Comparison of ENCODE assay signal across 9 cellular contexts in genomic region chr13:109331898-109332297, GRCh38.
DNase-seq lines count a peak whose midpoint lies in the region; ATAC-seq and TF ChIP-seq lines count a peak whose summit lies in the region.
"Had no signal": no experiment of that assay in that cellular context is flagged by ENCODE, and none has a peak within 500 bp of the region (broad histone marks: within the 10 kb centered on the region; RNA-seq: fewer than 3 reads in every experiment).

No MANE protein-coding gene starts in this region.

- no peaks in the 10 kb centered on the region for H3K9me3 ChIP-seq in neuronal stem cell (replicated peaks in 1 of 2; ENCODE audit: control insufficient read depth in 2 of 2, insufficient read depth in 1 of 2, low read depth in 1 of 2, low read length in 2 of 2)
- H3K9me3 ChIP-seq in ovary, result no peaks in the 10 kb centered on the region

- WGBS in neuronal stem cell (ENCODE audit: extremely low coverage in 2 of 2, insufficient read length in 2 of 2, insufficient replicate concordance in 1 of 2), 2 donors, result no CpG with 5 or more reads among the region's 11 CpGs
- 15 to 20% (median 15%) methylated on average over 11 of the region's 11 CpGs for WGBS in ovary, 3 donors

- H2AFZ ChIP-seq in neuronal stem cell (ENCODE audit: low read length), result peak overlapping the region; percentile 74

- H3K27ac ChIP-seq in brain microvascular endothelial cell (no peak overlapping the region), neuronal stem cell (replicated peaks; ENCODE audit: low read length) (no peak overlapping the region), ovary (no peak overlapping the region)

- H3K14ac ChIP-seq in neuronal stem cell (ENCODE audit: low read length), result no peak overlapping the region

- H3K9me3 Mint-ChIP-seq in natural killer cell, result no peaks in the 10 kb centered on the region
- H3K9me3 Mint-ChIP-seq: activated naive CD8-positive, alpha-beta T cell treated with anti-CD3 and anti-CD28 coated beads, Interleukin-2, amount 50 U/mL, for 24 hours had no signal

- H3K4me1 ChIP-seq in neuronal stem cell (ENCODE audit: control insufficient read depth in 2 of 2, insufficient read depth in 1 of 2, low read depth in 1 of 2, low read length in 2 of 2), result peaks cover 3 to 11% of the 10 kb centered on the region in 2 donors
- no peaks in the 10 kb centered on the region for H3K4me1 ChIP-seq in ovary (ENCODE audit: insufficient read depth)

- no peak for TF ChIP-seq POLR2A in ovary (IDR thresholded peaks at IDR 0.05)

- no peak overlapping the region for H2BK12ac ChIP-seq in neuronal stem cell (ENCODE audit: low read length)

- no peak overlapping the region for H4K8ac ChIP-seq in neuronal stem cell (ENCODE audit: low read depth, low read length)

- H3K36me3 Mint-ChIP-seq in natural killer cell, result no peaks in the 10 kb centered on the region

- no peak overlapping the region for H3K27ac Mint-ChIP-seq in natural killer cell
- H3K27ac Mint-ChIP-seq: activated naive CD8-positive, alpha-beta T cell treated with anti-CD3 and anti-CD28 coated beads, Interleukin-2, amount 50 U/mL, for 24 hours had no signal

- H3K4me3 ChIP-seq in brain microvascular endothelial cell (ENCODE audit: low read depth, low read length) (no peak overlapping the region), neuronal stem cell (ENCODE audit: low read length in 2 of 2) (no peak overlapping the region), ovary (no peak overlapping the region)

- peaks cover 3 to 46% of the 10 kb centered on the region in 2 donors for H3K27me3 Mint-ChIP-seq in natural killer cell (ENCODE audit: low read depth in 2 of 2)

- in situ Hi-C loops in brain microvascular endothelial cell (cut with HindIII; ENCODE audit: low pct_ligation_motif_present, low sequenced_read_pairs), result no loop called here

- H3K4me2 ChIP-seq in neuronal stem cell (ENCODE audit: insufficient read depth, low read length, poor library complexity, severe bottlenecking), result no peak overlapping the region

- TF ChIP-seq CTCF in brain microvascular endothelial cell (IDR thresholded peaks at IDR 0.05; ENCODE audit: low read depth, low read length, missing control alignments) (no peak), ovary (IDR thresholded peaks at IDR 0.05) (no peak), natural killer cell (IDR thresholded peaks at IDR 0.05) (no peak)

- no peaks in the 10 kb centered on the region for H3K4me1 Mint-ChIP-seq in natural killer cell
- H3K4me1 Mint-ChIP-seq: activated naive CD8-positive, alpha-beta T cell treated with anti-CD3 and anti-CD28 coated beads, Interleukin-2, amount 50 U/mL, for 24 hours had no signal

- H2BK120ac ChIP-seq in neuronal stem cell (ENCODE audit: low read depth, low read length), result no peak overlapping the region

- H4K91ac ChIP-seq in neuronal stem cell (ENCODE audit: low read depth, low read length, poor library complexity), result no peak overlapping the region

- no peaks in the 10 kb centered on the region for H3K79me1 ChIP-seq in neuronal stem cell (ENCODE audit: low read depth, low read length)

- H3K36me3 ChIP-seq in brain microvascular endothelial cell (replicated peaks) (no peaks in the 10 kb centered on the region), neuronal stem cell (replicated peaks in 1 of 2; ENCODE audit: control insufficient read depth in 2 of 2, insufficient read depth in 2 of 2, low read length in 2 of 2) (no peaks in the 10 kb centered on the region), ovary (no peaks in the 10 kb centered on the region)

- ATAC-seq in natural killer cell (no peak), HG03457 (IDR thresholded peaks at IDR 0.05; ENCODE audit: unreplicated experiment) (no peak)
- ATAC-seq: activated naive CD8-positive, alpha-beta T cell treated with anti-CD3 and anti-CD28 coated beads, Interleukin-2, amount 50 U/mL, for 24 hours had no signal

- DNase-seq in GM04503 (ENCODE audit: low read depth), result peak; percentile 22
- DNase-seq in NCI-H2171 (lab: John Stamatoyannopoulos, UW), result peak; percentile 59
- DNase-seq in brain microvascular endothelial cell, result peak; percentile 90
- no peak for DNase-seq in neuronal stem cell (ENCODE audit: low spot score)
- no peak for DNase-seq in ovary
- no peak for DNase-seq in natural killer cell
- no peak for DNase-seq in hepatic stellate cell (ENCODE audit: low spot score)
- DNase-seq: activated naive CD8-positive, alpha-beta T cell treated with anti-CD3 and anti-CD28 coated beads, Interleukin-2, amount 50 U/mL, for 24 hours had no signal

- no peak overlapping the region for H2BK5ac ChIP-seq in neuronal stem cell (ENCODE audit: low read length)

- H3K4ac ChIP-seq in neuronal stem cell (ENCODE audit: low read length), result no peak overlapping the region

- H3K4me3 Mint-ChIP-seq in natural killer cell, result no peak overlapping the region
- H3K4me3 Mint-ChIP-seq: activated naive CD8-positive, alpha-beta T cell treated with anti-CD3 and anti-CD28 coated beads, Interleukin-2, amount 50 U/mL, for 24 hours had no signal

- no peak overlapping the region for H2AK5ac ChIP-seq in neuronal stem cell (ENCODE audit: low read depth, low read length)

- H3K23ac ChIP-seq in neuronal stem cell (ENCODE audit: low read depth, low read length, poor library complexity), result no peak overlapping the region

- no peak overlapping the region for H3K18ac ChIP-seq in neuronal stem cell (ENCODE audit: low read length)

- TF ChIP-seq EP300 in ovary (IDR thresholded peaks at IDR 0.05), result no peak

- no peak overlapping the region for H3K9ac ChIP-seq in neuronal stem cell (ENCODE audit: low read depth, low read length, poor library complexity)

- H2BK15ac ChIP-seq in neuronal stem cell (ENCODE audit: low read length), result no peak overlapping the region

- intact Hi-C loops in ovary (cut with DNase I), result no loop called here
- intact Hi-C loops in natural killer cell (cut with micrococcal nuclease), result no loop called here

- H3K27me3 ChIP-seq in brain microvascular endothelial cell (replicated peaks), result no peaks in the 10 kb centered on the region
- no peaks in the 10 kb centered on the region for H3K27me3 ChIP-seq in neuronal stem cell (ENCODE audit: control insufficient read depth in 3 of 3, insufficient read depth in 3 of 3, low read depth in 1 of 3, low read length in 3 of 3)
- H3K27me3 ChIP-seq in ovary, result no peaks in the 10 kb centered on the region

Comparison
In these comparisons a context has a peak if more than half of its experiments do, and no peak if none do; other contexts are left out.
1. DNase-seq: peak in GM04503 (single experiment), NCI-H2171 (single experiment) and brain microvascular endothelial cell (single experiment); none in neuronal stem cell (single experiment), ovary (0 of 5), natural killer cell (single experiment) and hepatic stellate cell (single experiment).